21 cellular contexts compared by ENCODE assay signal in genomic region chr19:43643326-43643725, GRCh38. TPM values are rescaled to one million over a fixed set of nuclear protein-coding genes. Genes with fewer than 3 reads are reported as not detected.
"Had no signal": no experiment of that assay in that cellular context is flagged by ENCODE, and none has a peak within 500 bp of the region (broad histone marks: within the 10 kb centered on the region; RNA-seq: fewer than 3 reads in every experiment).

No MANE protein-coding gene starts in this region.

- H3K9me3 ChIP-seq: mucosa of descending colon, ovary, psoas muscle, transverse colon, vagina had no signal

- H3K4me3 ChIP-seq: cardiac muscle cell, mucosa of descending colon, ovary, psoas muscle, skin epidermis, transverse colon, vagina had no signal

- H3K36me3 ChIP-seq: cardiac muscle cell, ovary, transverse colon had no signal

- H3K27ac Mint-ChIP-seq: activated B cell treated with CpG ODN at 0.5 μM for 24 hours; activated CD4-positive, alpha-beta memory T cell treated with anti-CD3 and anti-CD28 coated beads for 36 hours; activated naive CD8-positive, alpha-beta T cell; dendritic cell treated with granulocyte-macrophage colony-stimulating factor and Interleukin-4, amounts not matched to agents 40 ng/mL and 50 ng/mL, for 4 days; naive thymus-derived CD4-positive, alpha-beta T cell; stimulated activated naive CD8-positive, alpha-beta T cell treated with anti-CD3 and anti-CD28 coated beads, Interleukin-15, Interleukin-2, amounts not matched to agents 100 ng/mL and 50 ng/mL, for 24 hours had no signal

- ATAC-seq: esophagus mucosa; foreskin keratinocyte; left cardiac atrium; mucosa of descending colon; naive thymus-derived CD4-positive, alpha-beta T cell; psoas muscle; right cardiac atrium had no signal

- H3K27me3 ChIP-seq: ovary had no signal

- H3K4me3 Mint-ChIP-seq: activated B cell treated with CpG ODN at 0.5 μM for 24 hours; activated CD4-positive, alpha-beta memory T cell treated with anti-CD3 and anti-CD28 coated beads for 36 hours; activated naive CD8-positive, alpha-beta T cell; dendritic cell treated with granulocyte-macrophage colony-stimulating factor and Interleukin-4, amounts not matched to agents 40 ng/mL and 50 ng/mL, for 4 days; naive thymus-derived CD4-positive, alpha-beta T cell; stimulated activated naive CD8-positive, alpha-beta T cell treated with anti-CD3 and anti-CD28 coated beads, Interleukin-15, Interleukin-2, amounts not matched to agents 100 ng/mL and 50 ng/mL, for 24 hours had no signal

- H3K27ac ChIP-seq: cardiac muscle cell, foreskin keratinocyte, ovary, psoas muscle, skin epidermis, transverse colon, vagina had no signal

- DNase-seq: activated B cell treated with CpG ODN at 0.5 μM for 24 hours; activated CD4-positive, alpha-beta memory T cell treated with anti-CD3 and anti-CD28 coated beads for 36 hours; activated CD4-positive, alpha-beta T cell treated with anti-CD3 and anti-CD28 coated beads for 4 hours; effector CD8-positive, alpha-beta T cell; foreskin keratinocyte; hippocampal formation; left cardiac atrium; mesenchymal stem cell; mucosa of descending colon; naive thymus-derived CD4-positive, alpha-beta T cell; ovary; psoas muscle; right cardiac atrium; transverse colon had no signal

- H3K4me1 ChIP-seq: foreskin keratinocyte, psoas muscle had no signal

- H3K9me3 Mint-ChIP-seq: dendritic cell treated with granulocyte-macrophage colony-stimulating factor and Interleukin-4, amounts not matched to agents 40 ng/mL and 50 ng/mL, for 4 days; stimulated activated naive CD8-positive, alpha-beta T cell treated with anti-CD3 and anti-CD28 coated beads, Interleukin-15, Interleukin-2, amounts not matched to agents 100 ng/mL and 50 ng/mL, for 24 hours had no signal

RNA-seq across cellular contexts. Expression of gene CADM4, which starts 3.7 kb away (rescaled TPM):
- total RNA-seq: activated B cell treated with CpG ODN at 0.5 μM for 24 hours had no signal
